ENCODE assay signal across 8 cellular contexts in the genomic region with DNA sequence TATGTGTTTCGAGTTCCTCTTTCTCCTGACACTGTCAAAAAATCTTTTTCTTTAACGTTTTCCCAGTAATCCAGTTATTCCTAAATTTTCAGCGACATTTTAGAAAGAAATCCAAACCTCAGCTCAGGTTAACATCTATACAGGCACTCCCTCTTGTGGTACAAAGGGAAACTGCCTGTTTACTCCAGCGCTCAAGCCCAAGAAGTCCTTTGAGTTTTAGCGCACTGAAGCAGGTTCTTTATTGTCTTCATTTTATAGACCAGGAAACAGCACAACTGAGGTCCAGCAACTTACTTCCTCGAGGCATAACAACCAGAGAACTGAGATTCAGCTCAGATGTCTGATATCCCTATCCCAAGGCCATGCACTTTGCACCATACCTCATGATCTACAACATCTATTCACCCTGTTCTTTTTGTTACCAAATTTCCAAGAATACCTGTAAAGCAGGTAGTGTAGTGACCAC.
DNase-seq lines count a peak whose midpoint lies in the region; ATAC-seq and TF ChIP-seq lines count a peak whose summit lies in the region.

No MANE protein-coding gene starts in this region.

- no peak for TF ChIP-seq EP300 in transverse colon (IDR thresholded peaks at IDR 0.05; ENCODE audit: low read depth)

- H3K4me3 ChIP-seq in mucosa of descending colon (no peak overlapping the region), transverse colon (no peak overlapping the region)

- no peaks in the 10 kb centered on the region for H3K27me3 ChIP-seq in transverse colon

- H3K27ac ChIP-seq in transverse colon, result peak overlapping the region; percentile 40 to 82 (median 68)

- H3K4me1 Mint-ChIP-seq in activated CD4-positive, alpha-beta T cell treated with anti-CD3 and anti-CD28 coated beads, Interleukin-2, amount 10 ng/mL, durations not matched to agents 7 days and 5 days, result peaks cover 38% of the 10 kb centered on the region

- H3K27me3 Mint-ChIP-seq in activated CD4-positive, alpha-beta T cell treated with anti-CD3 and anti-CD28 coated beads, Interleukin-2, amount 10 ng/mL, durations not matched to agents 7 days and 5 days, result no peaks in the 10 kb centered on the region

- intact Hi-C loops in mucosa of descending colon (cut with DNase I, micrococcal nuclease), result loop anchor here (10.0 kb wide), 1 partner anchor 146 kb away; no protein-coding TSS in a partner anchor
- intact Hi-C loops in transverse colon (cut with DNase I; ENCODE audit: low total_unique reads), result no loop called here

- H3K9me3 Mint-ChIP-seq in activated CD4-positive, alpha-beta T cell treated with anti-CD3 and anti-CD28 coated beads, Interleukin-2, amount 10 ng/mL, durations not matched to agents 7 days and 5 days, result peaks cover 3% of the 10 kb centered on the region

- H3K27ac Mint-ChIP-seq in activated CD4-positive, alpha-beta T cell treated with anti-CD3 and anti-CD28 coated beads, Interleukin-2, amount 10 ng/mL, durations not matched to agents 7 days and 5 days, result no peak overlapping the region

- TF ChIP-seq POLR2A in erythroblast (IDR thresholded peaks at IDR 0.05; ENCODE audit: low read length) (no peak), transverse colon (IDR thresholded peaks at IDR 0.05) (no peak)

- 1 to 3% methylated on average over 6 of the region's 6 CpGs for WGBS in transverse colon (ENCODE audit: low coverage in 1 of 2), 2 donors

- H3K36me3 ChIP-seq in mucosa of descending colon (ENCODE audit: low read depth) (no peaks in the 10 kb centered on the region), transverse colon (no peaks in the 10 kb centered on the region)

- DNase-seq in EL (peak; percentile 70), NCI-H446 (lab: John Stamatoyannopoulos, UW) (peak; percentile 5 to 48), erythroblast (lab: John Stamatoyannopoulos, UW) (peak; percentile 49 to 70), mucosa of descending colon (peak in 2 of 3 donors; percentile 48 to 93), transverse colon (peak; percentile 77)
- DNase-seq in activated CD4-positive, alpha-beta T cell treated with anti-CD3 and anti-CD28 coated beads, Interleukin-2, amount 10 ng/mL, durations not matched to agents 7 days and 5 days, result peak; percentile 72

- H3K4me1 ChIP-seq in mucosa of descending colon (ENCODE audit: low read depth) (peaks cover 19% of the 10 kb centered on the region), transverse colon (peaks cover 18 to 43% (median 29%) of the 10 kb centered on the region in 4 donors)

- H3K9me3 ChIP-seq in mucosa of descending colon, result no peaks in the 10 kb centered on the region
- no peaks in the 10 kb centered on the region for H3K9me3 ChIP-seq in transverse colon

- in situ Hi-C loops in transverse colon (cut with MboI; ENCODE audit: low pct_ligation_motif_present in 1 of 4, low pct_unique_long_range_greater_than_20kb in 1 of 4, low sequenced_read_pairs in 3 of 4), result loop anchor here in 2 of 4 donors (10.0 to 25.0 kb wide), 2 partner anchors 146 to 153 kb away; no protein-coding TSS in a partner anchor

- CTCF ChIA-PET in activated CD4-positive, alpha-beta T cell treated with anti-CD3 and anti-CD28 coated beads, Interleukin-2, amount 10 ng/mL, durations not matched to agents 7 days and 5 days (lab: Charles Lee), result interaction anchor here (0.7 to 1.9 kb wide), 29 partner anchors 11 to 473 kb away, joined by 3 to 13 read pairs (median 5); no protein-coding TSS in a partner anchor

- TF ChIP-seq CTCF in mucosa of descending colon (IDR thresholded peaks at IDR 0.05), result peak; percentile 89
- peak; percentile 86 to 96 (median 91) for TF ChIP-seq CTCF in transverse colon (IDR thresholded peaks at IDR 0.05)

- POLR2A ChIA-PET in activated CD4-positive, alpha-beta T cell treated with anti-CD3 and anti-CD28 coated beads, Interleukin-2, amount 10 ng/mL, durations not matched to agents 7 days and 5 days (lab: Charles Lee), result interaction anchor here (0.6 kb wide), 1 partner anchor 94 kb away, joined by 5 read pairs; no protein-coding TSS in a partner anchor

- ATAC-seq in HG03108 (IDR thresholded peaks at IDR 0.05; ENCODE audit: unreplicated experiment) (peak; percentile 64), mucosa of descending colon (peak; percentile 97), GM18502 (IDR thresholded peaks at IDR 0.05; ENCODE audit: poor library complexity, unreplicated experiment) (no peak)

- H3K36me3 Mint-ChIP-seq in activated CD4-positive, alpha-beta T cell treated with anti-CD3 and anti-CD28 coated beads, Interleukin-2, amount 10 ng/mL, durations not matched to agents 7 days and 5 days (ENCODE audit: low read depth), result peaks cover 8% of the 10 kb centered on the region

- H3K4me3 Mint-ChIP-seq in activated CD4-positive, alpha-beta T cell treated with anti-CD3 and anti-CD28 coated beads, Interleukin-2, amount 10 ng/mL, durations not matched to agents 7 days and 5 days, result peak overlapping the region; percentile 33

Comparison
In these comparisons a context has a peak if more than half of its experiments do, and no peak if none do; other contexts are left out.
1. DNase-seq: peak in every context shown above with its lines; median percentile 77 in transverse colon; 72 in activated CD4-positive, alpha-beta T cell treated with anti-CD3 and anti-CD28 coated beads, Interleukin-2, amount 10 ng/mL, durations not matched to agents 7 days and 5 days; 70 in mucosa of descending colon; 70 in EL; 60 in erythroblast; 26 in NCI-H446.